In genomic region chr16:59192551-59193199, GRCh38 we compare ENCODE assay signal across 8 cellular contexts.
DNase-seq lines count a peak whose midpoint lies in the region; ATAC-seq, FAIRE-seq and TF ChIP-seq lines count a peak whose summit lies in the region.

No MANE protein-coding gene starts in this region.

- H3K23ac ChIP-seq in neuronal stem cell (ENCODE audit: low read depth, low read length, poor library complexity) = no peak overlapping the region

- no peak overlapping the region for H2BK5ac ChIP-seq in neuronal stem cell (ENCODE audit: low read length)

- no peak for TF ChIP-seq EP300 in GM12878 (IDR thresholded peaks at IDR 0.05; ENCODE audit: borderline replicate concordance in 1 of 2, control insufficient read depth in 1 of 2, low read depth in 2 of 2, low read length in 2 of 2)

- no peaks in the 10 kb centered on the region for H3K36me3 Mint-ChIP-seq in MCF 10A (ENCODE audit: insufficient read depth, unreplicated experiment)

- CTCF ChIA-PET in MCF 10A (lab: Yijun Ruan, JAX) (interaction anchor here (0.6 to 1.7 kb wide), 7 partner anchors 9 to 1891 kb away, joined by 3 to 4 read pairs (median 3); no protein-coding TSS in a partner anchor), GM12878 (lab: Yijun Ruan, JAX) (interaction anchor here (1.0 to 1.9 kb wide), 5 partner anchors 14 to 378 kb away, joined by 3 to 7 read pairs (median 4); no protein-coding TSS in a partner anchor)

- no peak overlapping the region for H2BK120ac ChIP-seq in neuronal stem cell (ENCODE audit: low read depth, low read length)

- H3K27ac Mint-ChIP-seq in MCF 10A (ENCODE audit: low read depth, unreplicated experiment) = no peak overlapping the region

- no peaks in the 10 kb centered on the region for H3K9me3 Mint-ChIP-seq in MCF 10A (ENCODE audit: unreplicated experiment)

- H4K20me1 ChIP-seq in Karpas-422 (ENCODE audit: insufficient read depth, low read depth, low read length) (no peaks in the 10 kb centered on the region), GM12878 (ENCODE audit: control insufficient read depth, insufficient read depth) (no peaks in the 10 kb centered on the region)

- POLR2A ChIA-PET in MCF 10A (lab: Yijun Ruan, JAX) (no interaction called here), GM12878 (lab: Charles Lee) (no interaction called here)

- WGBS in GM12878 (ENCODE audit: insufficient coverage, insufficient replicate concordance, low lambda C conversion rate, missing lambda C conversion rate) = 3% methylated on average over 5 of the region's 6 CpGs
- WGBS in neuronal stem cell (ENCODE audit: extremely low coverage in 2 of 2, insufficient read length in 2 of 2, insufficient replicate concordance in 1 of 2), 2 donors = no CpG with 5 or more reads among the region's 6 CpGs

- H3K9me3 ChIP-seq in breast epithelium = no peaks in the 10 kb centered on the region
- no peaks in the 10 kb centered on the region for H3K9me3 ChIP-seq in Karpas-422 (ENCODE audit: low read length)
- H3K9me3 ChIP-seq in GM12878 (replicated peaks; ENCODE audit: control insufficient read depth, insufficient read depth, low read length) = no peaks in the 10 kb centered on the region
- no peaks in the 10 kb centered on the region for H3K9me3 ChIP-seq in neuronal stem cell (replicated peaks in 1 of 2; ENCODE audit: control insufficient read depth in 2 of 2, insufficient read depth in 1 of 2, low read depth in 1 of 2, low read length in 2 of 2)

- H3K4me3 ChIP-seq in breast epithelium (no peak overlapping the region), Karpas-422 (ENCODE audit: low read length) (no peak overlapping the region), GM12878 (no peak overlapping the region), neuronal stem cell (ENCODE audit: low read length in 2 of 2) (no peak overlapping the region)

- H3K4ac ChIP-seq in neuronal stem cell (ENCODE audit: low read length) = no peak overlapping the region

- H3K18ac ChIP-seq in neuronal stem cell (ENCODE audit: low read length) = no peak overlapping the region

- H3K27ac ChIP-seq in breast epithelium (no peak overlapping the region), Karpas-422 (ENCODE audit: low read length) (no peak overlapping the region), GM12878 (ENCODE audit: control insufficient read depth, insufficient read depth) (no peak overlapping the region), neuronal stem cell (replicated peaks; ENCODE audit: low read length) (no peak overlapping the region)

- H3K79me2 ChIP-seq in Karpas-422 (ENCODE audit: low read length) (no peaks in the 10 kb centered on the region), GM12878 (ENCODE audit: control insufficient read depth, insufficient read depth, low read length) (no peaks in the 10 kb centered on the region)

- H2BK12ac ChIP-seq in neuronal stem cell (ENCODE audit: low read length) = no peak overlapping the region

- H2BK15ac ChIP-seq in neuronal stem cell (ENCODE audit: low read length) = no peak overlapping the region

- intact Hi-C loops in MCF 10A (cut with micrococcal nuclease) = no loop called here
- intact Hi-C loops in breast epithelium (cut with DNase I; ENCODE audit: low total_unique reads) = no loop called here
- intact Hi-C loops in GM12878 (cut with micrococcal nuclease; ENCODE audit: unreplicated experiment) = no loop called here

- no peak overlapping the region for H3K9ac ChIP-seq in Karpas-422 (ENCODE audit: low read length)
- H3K9ac ChIP-seq in GM12878 (ENCODE audit: control insufficient read depth, insufficient read depth, low read length) = no peak overlapping the region
- H3K9ac ChIP-seq in neuronal stem cell (ENCODE audit: low read depth, low read length, poor library complexity) = no peak overlapping the region

- peak; percentile 43 for TF ChIP-seq RAD21 in GM12878 (IDR thresholded peaks at IDR 0.05; ENCODE audit: insufficient read depth, low read depth, low read length)

- no peak for FAIRE-seq in GM12878 (lab: Jason Lieb, UNC)
- FAIRE-seq in HTR-8/SVneo (lab: Jason Lieb, UNC) = no peak

- H3K36me3 ChIP-seq in breast epithelium = no peaks in the 10 kb centered on the region
- no peaks in the 10 kb centered on the region for H3K36me3 ChIP-seq in Karpas-422 (ENCODE audit: insufficient read depth, low read length)
- H3K36me3 ChIP-seq in GM12878 (ENCODE audit: control insufficient read depth in 2 of 2, insufficient read depth in 2 of 2, low read length in 1 of 2) = no peaks in the 10 kb centered on the region
- no peaks in the 10 kb centered on the region for H3K36me3 ChIP-seq in neuronal stem cell (replicated peaks in 1 of 2; ENCODE audit: control insufficient read depth in 2 of 2, insufficient read depth in 2 of 2, low read length in 2 of 2)

- no peak for TF ChIP-seq POLR2A in breast epithelium (IDR thresholded peaks at IDR 0.05)
- TF ChIP-seq POLR2A in GM12878 (IDR thresholded peaks at IDR 0.05; ENCODE audit: low read depth, low read length) = no peak

- BruUV-seq in MCF 10A (replicated peaks; lab: Mats Ljungman, UMichigan) (no TSS peak), GM12878 (replicated peaks; lab: Mats Ljungman, UMichigan) (no TSS peak)

- no peak overlapping the region for H3K14ac ChIP-seq in neuronal stem cell (ENCODE audit: low read length)

- TF ChIP-seq CTCF in MCF 10A (IDR thresholded peaks at IDR 0.05; ENCODE audit: unreplicated experiment) = peak; percentile 49
- no peak for TF ChIP-seq CTCF in breast epithelium (IDR thresholded peaks at IDR 0.05)
- TF ChIP-seq CTCF in GM12878 (IDR thresholded peaks at IDR 0.05 in 2 of 3, conservative IDR thresholded peaks at IDR 0.05 in 1 of 3; ENCODE audit: control insufficient read depth in 2 of 3, extremely low read depth in 1 of 3, insufficient read depth in 1 of 3, low read depth in 3 of 3, low read length in 3 of 3) = peak; percentile 37 to 56 (median 45); a peak in 4 of 6 replicates

- H2AK5ac ChIP-seq in neuronal stem cell (ENCODE audit: low read depth, low read length) = no peak overlapping the region

- no peak overlapping the region for H4K91ac ChIP-seq in neuronal stem cell (ENCODE audit: low read depth, low read length, poor library complexity)

- no peaks in the 10 kb centered on the region for H3K79me1 ChIP-seq in neuronal stem cell (ENCODE audit: low read depth, low read length)

- ATAC-seq in GM12878 (peak; percentile 78), GM19463 (IDR thresholded peaks at IDR 0.05; ENCODE audit: unreplicated experiment) (no peak)

- H3K9me2 ChIP-seq in Karpas-422 (replicated peaks; ENCODE audit: insufficient read depth, low read length) = no peaks in the 10 kb centered on the region

- H3K4me2 ChIP-seq in Karpas-422 (ENCODE audit: low read depth, low read length, poor library complexity, severe bottlenecking) = no peak overlapping the region
- no peak overlapping the region for H3K4me2 ChIP-seq in GM12878 (ENCODE audit: control insufficient read depth, insufficient read depth)
- H3K4me2 ChIP-seq in neuronal stem cell (ENCODE audit: insufficient read depth, low read length, poor library complexity, severe bottlenecking) = no peak overlapping the region

- H2AFZ ChIP-seq in Karpas-422 (ENCODE audit: low read length) (no peak overlapping the region), GM12878 (ENCODE audit: control insufficient read depth, low read depth, low read length) (no peak overlapping the region), neuronal stem cell (ENCODE audit: low read length) (no peak overlapping the region)

- in situ Hi-C loops in GM12878 (cut with MboI) = no loop called here

- SMC1A ChIA-PET in GM12878 (lab: Charles Lee; ENCODE audit: uncharacterized antibody, unreplicated experiment) = interaction anchor here (0.6 to 1.6 kb wide), 3 partner anchors 16 to 349 kb away, joined by 3 to 4 read pairs (median 4); no protein-coding TSS in a partner anchor

- RAD21 ChIA-PET in GM12878 (lab: Charles Lee; ENCODE audit: unreplicated experiment) = interaction anchor here (0.9 kb wide), 1 partner anchor 377 kb away, joined by 5 read pairs; no protein-coding TSS in a partner anchor

- H4K8ac ChIP-seq in neuronal stem cell (ENCODE audit: low read depth, low read length) = no peak overlapping the region

- H3K4me3 Mint-ChIP-seq in MCF 10A (ENCODE audit: unreplicated experiment) = no peak overlapping the region

- H3K27me3 ChIP-seq in breast epithelium (no peaks in the 10 kb centered on the region), Karpas-422 (ENCODE audit: low read length) (no peaks in the 10 kb centered on the region), GM12878 (replicated peaks in 1 of 2; ENCODE audit: control insufficient read depth in 2 of 2, insufficient read depth in 2 of 2, low read length in 1 of 2) (no peaks in the 10 kb centered on the region), neuronal stem cell (ENCODE audit: control insufficient read depth in 3 of 3, insufficient read depth in 3 of 3, low read depth in 1 of 3, low read length in 3 of 3) (no peaks in the 10 kb centered on the region)

- no peaks in the 10 kb centered on the region for H3K4me1 ChIP-seq in breast epithelium
- H3K4me1 ChIP-seq in Karpas-422 (ENCODE audit: low read length) = no peaks in the 10 kb centered on the region
- H3K4me1 ChIP-seq in GM12878 (ENCODE audit: control insufficient read depth, insufficient read depth, low read length) = no peaks in the 10 kb centered on the region
- no peaks in the 10 kb centered on the region for H3K4me1 ChIP-seq in neuronal stem cell (ENCODE audit: control insufficient read depth in 2 of 2, insufficient read depth in 1 of 2, low read depth in 1 of 2, low read length in 2 of 2)

- DNase-seq in MCF 10A (ENCODE audit: unreplicated experiment) (no peak), breast epithelium (ENCODE audit: low spot score in 2 of 2) (no peak), Karpas-422 (peak; percentile 79), GM12878 (ENCODE audit: low read depth, low spot score) (no peak), neuronal stem cell (ENCODE audit: low spot score) (peak; percentile 40), inferior parietal cortex (ENCODE audit: extremely low spot score) (no peak), HTR-8/SVneo (ENCODE audit: insufficient read length, low spot score) (no peak)

- H3K4me1 Mint-ChIP-seq in MCF 10A (ENCODE audit: insufficient read depth, unreplicated experiment) = no peaks in the 10 kb centered on the region

- no peaks in the 10 kb centered on the region for H3K27me3 Mint-ChIP-seq in MCF 10A (ENCODE audit: insufficient read depth, unreplicated experiment)

TF ChIP-seq in GM12878, 131 proteins besides CTCF, POLR2A, EP300 and RAD21:
- TF ChIP-seq DPF2 (IDR thresholded peaks at IDR 0.05) (no peak), SMC3 (IDR thresholded peaks at IDR 0.05; ENCODE audit: borderline replicate concordance, low read length) (peak; percentile 22; the same call in 1 of the 2 replicates)

Comparison
In these comparisons a context has a peak if more than half of its experiments do, and no peak if none do; other contexts are left out.
1. CTCF ChIP-seq: peak in MCF 10A (single experiment) and GM12878 (3 of 3); none in breast epithelium (0 of 3).
2. DNase-seq: peak in Karpas-422 (single experiment) and neuronal stem cell (single experiment); none in MCF 10A (single experiment), breast epithelium (0 of 2), GM12878 (single experiment), inferior parietal cortex (single experiment) and HTR-8/SVneo (single experiment).